In the genomic region with DNA sequence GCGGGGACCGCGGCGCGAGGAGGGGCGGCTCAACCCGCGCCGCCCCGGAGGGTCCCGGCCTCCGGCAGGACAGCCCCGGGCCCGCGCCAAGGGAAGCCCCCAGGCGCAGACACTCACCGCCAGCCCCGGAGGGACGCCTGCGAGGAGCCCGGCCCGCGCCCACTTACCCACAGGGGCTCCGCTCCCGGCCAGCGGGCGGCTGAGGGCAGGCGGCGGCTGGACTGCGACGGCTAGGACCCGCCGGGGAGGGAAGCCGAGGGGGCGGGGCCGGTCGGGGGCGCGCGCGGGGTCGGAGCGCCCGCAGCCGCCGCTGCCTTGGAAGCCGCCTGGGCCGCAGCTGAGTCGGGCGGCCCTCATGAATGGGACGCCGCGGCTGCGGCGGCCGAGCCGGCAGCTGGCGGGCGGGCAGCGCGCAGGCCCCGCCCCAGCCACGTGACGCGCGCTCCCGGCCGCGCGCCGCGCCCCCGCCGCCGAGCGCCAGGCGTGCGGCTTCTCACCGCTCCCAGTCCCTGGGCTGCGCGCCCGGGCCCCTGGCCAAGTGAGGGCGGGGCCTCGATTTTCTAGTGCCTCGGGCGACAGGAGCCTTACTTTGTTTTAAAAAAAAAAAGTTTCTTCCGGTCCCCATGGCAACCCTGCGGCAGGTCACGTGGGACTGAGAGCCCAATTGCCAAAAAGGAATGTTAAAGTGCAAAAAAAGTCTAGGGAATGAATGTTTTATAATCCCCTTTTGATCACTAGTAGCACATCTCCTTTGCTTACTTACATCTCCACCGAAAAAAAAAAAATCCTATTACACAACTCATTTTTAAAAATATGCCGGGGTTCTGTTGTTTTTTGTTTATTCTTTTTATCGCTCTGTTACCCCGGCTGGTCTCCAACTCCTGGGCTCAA, we compare ENCODE assay signal across 8 cellular contexts.
DNase-seq lines count a peak whose midpoint lies in the region; ATAC-seq and TF ChIP-seq lines count a peak whose summit lies in the region.

A gene with protein sequence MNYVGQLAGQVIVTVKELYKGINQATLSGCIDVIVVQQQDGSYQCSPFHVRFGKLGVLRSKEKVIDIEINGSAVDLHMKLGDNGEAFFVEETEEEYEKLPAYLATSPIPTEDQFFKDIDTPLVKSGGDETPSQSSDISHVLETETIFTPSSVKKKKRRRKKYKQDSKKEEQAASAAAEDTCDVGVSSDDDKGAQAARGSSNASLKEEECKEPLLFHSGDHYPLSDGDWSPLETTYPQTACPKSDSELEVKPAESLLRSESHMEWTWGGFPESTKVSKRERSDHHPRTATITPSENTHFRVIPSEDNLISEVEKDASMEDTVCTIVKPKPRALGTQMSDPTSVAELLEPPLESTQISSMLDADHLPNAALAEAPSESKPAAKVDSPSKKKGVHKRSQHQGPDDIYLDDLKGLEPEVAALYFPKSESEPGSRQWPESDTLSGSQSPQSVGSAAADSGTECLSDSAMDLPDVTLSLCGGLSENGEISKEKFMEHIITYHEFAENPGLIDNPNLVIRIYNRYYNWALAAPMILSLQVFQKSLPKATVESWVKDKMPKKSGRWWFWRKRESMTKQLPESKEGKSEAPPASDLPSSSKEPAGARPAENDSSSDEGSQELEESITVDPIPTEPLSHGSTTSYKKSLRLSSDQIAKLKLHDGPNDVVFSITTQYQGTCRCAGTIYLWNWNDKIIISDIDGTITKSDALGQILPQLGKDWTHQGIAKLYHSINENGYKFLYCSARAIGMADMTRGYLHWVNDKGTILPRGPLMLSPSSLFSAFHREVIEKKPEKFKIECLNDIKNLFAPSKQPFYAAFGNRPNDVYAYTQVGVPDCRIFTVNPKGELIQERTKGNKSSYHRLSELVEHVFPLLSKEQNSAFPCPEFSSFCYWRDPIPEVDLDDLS (minus strand): TSS at position 225 of the 891 bp plus-strand sequence. CDS start 52,304 bp downstream, outside the sequence.

- TF ChIP-seq CTCF in C4-2B (conservative IDR thresholded peaks at IDR 0.05): no peak

- DNase-seq in NCI-H748 (lab: John Stamatoyannopoulos, UW; ENCODE audit: unreplicated experiment) (peak; percentile 99), dedifferentiated amniotic fluid mesenchymal stem cell (ENCODE audit: extremely low spot score) (peak; percentile 95), left kidney (ENCODE audit: low read depth, low spot score) (peak; percentile 99)
- DNase-seq in activated CD4-positive, alpha-beta T cell treated with anti-CD3 and anti-CD28 coated beads, Interleukin-2, amount 50 U/mL, for 1 hour: peak; percentile 95
- DNase-seq in stimulated activated CD4-positive, alpha-beta T cell treated with anti-CD3 and anti-CD28 coated beads, Interleukin-1b, Interleukin-23, amount 100 ng/mL, for 48 hours: peak; percentile 97

- H3K27ac ChIP-seq in C4-2B: peak within 1 kb of the TSS; percentile 89

- ATAC-seq in GM19395 (IDR thresholded peaks at IDR 0.05; ENCODE audit: unreplicated experiment) (peak; percentile 85), HG03558 (IDR thresholded peaks at IDR 0.05; ENCODE audit: extremely low read depth, unreplicated experiment) (peak; percentile 77)

Comparison
In these comparisons a context has a peak if more than half of its experiments do, and no peak if none do; other contexts are left out.
1. Peak in every context shown above with its lines: DNase-seq, ATAC-seq and H3K27ac ChIP-seq.